In the genomic region with DNA sequence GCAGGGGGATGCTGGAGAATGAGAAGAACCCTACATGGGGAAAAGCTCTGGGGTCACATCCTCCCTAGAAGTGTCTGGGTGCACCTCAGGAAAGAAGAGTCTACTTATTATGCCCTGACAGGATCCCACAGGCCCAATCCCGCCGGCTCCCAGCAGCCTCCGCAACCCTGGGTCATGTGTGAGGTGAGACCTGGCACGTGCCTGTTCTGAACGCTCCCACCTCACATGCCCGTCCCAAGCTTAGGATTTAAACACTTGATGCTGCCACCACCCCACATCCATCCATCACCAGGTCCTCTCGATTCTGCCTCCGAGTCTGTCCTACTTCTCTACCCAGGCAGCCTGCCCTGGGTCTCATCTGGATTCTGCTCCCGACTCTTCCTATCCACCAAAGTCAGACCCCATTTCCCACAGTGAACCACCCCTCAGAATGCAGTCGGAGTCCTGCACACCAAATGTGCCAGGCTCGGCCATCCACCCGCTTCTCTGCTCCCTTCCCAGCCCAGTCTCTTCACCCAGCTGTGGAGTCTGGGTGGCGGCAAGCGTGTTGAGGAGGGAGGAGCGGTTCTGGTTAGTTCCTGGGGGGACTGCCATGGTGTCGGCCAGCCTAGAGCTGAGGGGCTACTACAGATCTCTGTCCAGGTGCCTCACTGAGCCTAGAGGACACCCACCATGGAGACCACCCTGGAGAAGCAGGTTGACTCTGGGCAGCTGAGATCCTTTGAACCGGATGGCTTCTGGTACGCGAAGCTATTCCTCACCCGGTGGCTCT, we compare ENCODE assay signal across 10 cellular contexts. TPM values are rescaled to one million over a fixed set of nuclear protein-coding genes. Genes with fewer than 3 reads are reported as not detected.
A peak's percentile ranks its signal among the peaks of the same experiment; 100 is the strongest.
DNase-seq lines count a peak whose midpoint lies in the region; ATAC-seq, FAIRE-seq and TF ChIP-seq lines count a peak whose summit lies in the region.
"Had no signal": no experiment of that assay in that cellular context is flagged by ENCODE, and none has a peak within 500 bp of the region (broad histone marks: within the 10 kb centered on the region; RNA-seq: fewer than 3 reads in every experiment).

No MANE protein-coding gene starts in this region.

- H3K4me2 ChIP-seq in HepG2 (ENCODE audit: low read depth, low read length), result no peak overlapping the region

- H3K79me2 ChIP-seq in HepG2 (ENCODE audit: insufficient read depth, low read length), result peaks cover 81% of the 10 kb centered on the region

- H3K27me3 ChIP-seq in HepG2 (ENCODE audit: control insufficient read depth in 1 of 2, insufficient read depth in 2 of 2, low read length in 2 of 2), result no peaks in the 10 kb centered on the region
- H3K27me3 ChIP-seq in stomach, result no peaks in the 10 kb centered on the region
- H3K27me3 ChIP-seq: right lobe of liver had no signal

- H3K9me3 ChIP-seq in HepG2 (ENCODE audit: low read length), result no peaks in the 10 kb centered on the region
- no peaks in the 10 kb centered on the region for H3K9me3 ChIP-seq in stomach
- H3K9me3 ChIP-seq: right lobe of liver had no signal

- no TSS peak for BruUV-seq in HepG2 (replicated peaks; lab: Mats Ljungman, UMichigan)

- TF ChIP-seq RAD21 in HepG2 (CRISPR knock-in tag; IDR thresholded peaks at IDR 0.05), result no peak

- H3K36me3 ChIP-seq in HepG2 (replicated peaks in 1 of 2; ENCODE audit: control insufficient read depth in 1 of 2, insufficient read depth in 2 of 2, low read length in 2 of 2) (peaks cover 75 to 100% of the 10 kb centered on the region in 2 experiments), stomach (peaks cover 6 to 27% (median 10%) of the 10 kb centered on the region in 4 donors)
- H3K36me3 ChIP-seq: right lobe of liver had no signal

- H3K27ac Mint-ChIP-seq in activated CD4-positive, alpha-beta T cell treated with anti-CD3 and anti-CD28 coated beads, Interleukin-2, amount 10 ng/mL, durations not matched to agents 7 days and 5 days, result peak overlapping the region; percentile 99
- peak overlapping the region; percentile 89 for H3K27ac Mint-ChIP-seq in activated T-helper 17 cell treated with anti-CD3 and anti-CD28 coated beads, Interleukin-2, amount 50 U/mL, for 72 hours

- H3K9me3 Mint-ChIP-seq in activated CD4-positive, alpha-beta T cell treated with anti-CD3 and anti-CD28 coated beads, Interleukin-2, amount 10 ng/mL, durations not matched to agents 7 days and 5 days, result no peaks in the 10 kb centered on the region
- H3K9me3 Mint-ChIP-seq in activated T-helper 17 cell treated with anti-CD3 and anti-CD28 coated beads, Interleukin-2, amount 50 U/mL, for 72 hours, result no peaks in the 10 kb centered on the region

- WGBS in HepG2 (ENCODE audit: low lambda C conversion rate), result 93% methylated on average over 18 of the region's 20 CpGs
- WGBS in stomach, 5 donors, result 87 to 97% (median 94%) methylated on average over 19 to 20 of the region's 20 CpGs

- no peak for DNase-seq in activated CD4-positive, alpha-beta T cell treated with anti-CD3 and anti-CD28 coated beads, Interleukin-2, amount 10 ng/mL, durations not matched to agents 7 days and 5 days
- no peak for DNase-seq in activated CD4-positive, alpha-beta T cell treated with anti-CD3 and anti-CD28 coated beads, Interleukin-2, amount 50 U/mL, for 4 hours
- DNase-seq in HepG2 (ENCODE audit: low spot score) (no peak), stomach (no peak), CD1c-positive myeloid dendritic cell (ENCODE audit: extremely low spot score) (no peak), NCI-H1436 treated with DMSO at 0.1 percent for 48 hours (lab: John Stamatoyannopoulos, UW) (no peak), NCI-H1417 treated with DMSO at 0.1 percent for 48 hours (lab: John Stamatoyannopoulos, UW) (no peak)

- H4K20me1 ChIP-seq in HepG2 (ENCODE audit: insufficient read depth, low read length), result peaks cover 99% of the 10 kb centered on the region

- TF ChIP-seq CTCF in HepG2 (CRISPR knock-in tag; IDR thresholded peaks at IDR 0.05) (no peak), stomach (IDR thresholded peaks at IDR 0.05) (no peak)

- H2AFZ ChIP-seq in HepG2 (ENCODE audit: low read length), result no peak overlapping the region

- H3K4me1 Mint-ChIP-seq in activated CD4-positive, alpha-beta T cell treated with anti-CD3 and anti-CD28 coated beads, Interleukin-2, amount 10 ng/mL, durations not matched to agents 7 days and 5 days, result peaks cover 96% of the 10 kb centered on the region
- H3K4me1 Mint-ChIP-seq in activated T-helper 17 cell treated with anti-CD3 and anti-CD28 coated beads, Interleukin-2, amount 50 U/mL, for 72 hours, result peaks cover 65% of the 10 kb centered on the region

- CTCF ChIA-PET in activated CD4-positive, alpha-beta T cell treated with anti-CD3 and anti-CD28 coated beads, Interleukin-2, amount 10 ng/mL, durations not matched to agents 7 days and 5 days (lab: Charles Lee), result interaction anchor here (0.6 to 5.2 kb wide), 8 partner anchors 11 to 147 kb away, joined by 3 to 30 read pairs (median 4); no protein-coding TSS in a partner anchor
- CTCF ChIA-PET in HepG2 (lab: Yijun Ruan, JAX; ENCODE audit: low intra/inter-chr PET ratio, low total read pairs), result no interaction called here

- H3K4me1 ChIP-seq in HepG2 (ENCODE audit: insufficient read depth, low read length), result peaks cover 86% of the 10 kb centered on the region
- H3K4me1 ChIP-seq in stomach, result peaks cover 63 to 94% (median 83%) of the 10 kb centered on the region in 4 donors

- no peak for FAIRE-seq in HepG2 (lab: Jason Lieb, UNC)
- FAIRE-seq: endometrium had no signal

- peak in 1 of 2 experiments; percentile 24; a peak in 2 of 4 replicates for TF ChIP-seq POLR2A in HepG2 (IDR thresholded peaks at IDR 0.05; ENCODE audit: insufficient read depth in 1 of 2, low read depth in 2 of 2, low read length in 2 of 2)
- no peak for TF ChIP-seq POLR2A in stomach (IDR thresholded peaks at IDR 0.05)

- H3K36me3 Mint-ChIP-seq in activated CD4-positive, alpha-beta T cell treated with anti-CD3 and anti-CD28 coated beads, Interleukin-2, amount 10 ng/mL, durations not matched to agents 7 days and 5 days (ENCODE audit: low read depth), result peaks cover 79% of the 10 kb centered on the region
- peaks cover 100% of the 10 kb centered on the region for H3K36me3 Mint-ChIP-seq in activated T-helper 17 cell treated with anti-CD3 and anti-CD28 coated beads, Interleukin-2, amount 50 U/mL, for 72 hours (ENCODE audit: low read depth)

- H3K4me3 ChIP-seq in HepG2 (replicated peaks in 1 of 3; ENCODE audit: insufficient read depth in 1 of 3, low read depth in 2 of 3, low read length in 3 of 3), result no peak overlapping the region
- no peak overlapping the region for H3K4me3 ChIP-seq in stomach
- H3K4me3 ChIP-seq: right lobe of liver had no signal

- H3K27me3 Mint-ChIP-seq in activated CD4-positive, alpha-beta T cell treated with anti-CD3 and anti-CD28 coated beads, Interleukin-2, amount 10 ng/mL, durations not matched to agents 7 days and 5 days, result no peaks in the 10 kb centered on the region
- H3K27me3 Mint-ChIP-seq in activated T-helper 17 cell treated with anti-CD3 and anti-CD28 coated beads, Interleukin-2, amount 50 U/mL, for 72 hours, result no peaks in the 10 kb centered on the region

- peak overlapping the region; percentile 28 for H3K4me3 Mint-ChIP-seq in activated CD4-positive, alpha-beta T cell treated with anti-CD3 and anti-CD28 coated beads, Interleukin-2, amount 10 ng/mL, durations not matched to agents 7 days and 5 days
- peak overlapping the region; percentile 69 for H3K4me3 Mint-ChIP-seq in activated T-helper 17 cell treated with anti-CD3 and anti-CD28 coated beads, Interleukin-2, amount 50 U/mL, for 72 hours

- H3K9ac ChIP-seq in HepG2 (ENCODE audit: insufficient read depth, low read depth, low read length), result no peak overlapping the region

- in situ Hi-C loops in HepG2 (cut with HindIII; ENCODE audit: extremely low pct_ligation_motif_present, low pct_unique_long_range_greater_than_20kb), result no loop called here

- POLR2A ChIA-PET in activated CD4-positive, alpha-beta T cell treated with anti-CD3 and anti-CD28 coated beads, Interleukin-2, amount 10 ng/mL, durations not matched to agents 7 days and 5 days (lab: Charles Lee), result no interaction called here
- POLR2A ChIA-PET in HepG2 (lab: Yijun Ruan, JAX), result no interaction called here

- intact Hi-C loops in HepG2 (cut with micrococcal nuclease; ENCODE audit: unreplicated experiment), result no loop called here
- intact Hi-C loops in stomach (cut with DNase I; ENCODE audit: low total_unique reads), result loop anchor here (10.0 kb wide), 1 partner anchor 130 kb away; no protein-coding TSS in a partner anchor

- ATAC-seq in activated T-helper 17 cell treated with anti-CD3 and anti-CD28 coated beads, Interleukin-2, amount 50 U/mL, for 72 hours (replicated peaks), result no peak
- no peak for ATAC-seq in HepG2
- ATAC-seq: right lobe of liver had no signal

- H3K27ac ChIP-seq in HepG2 (ENCODE audit: extremely low read length, insufficient read depth, low read length) (no peak overlapping the region), stomach (peak overlapping the region in 3 of 5 donors; percentile 24 to 86 (median 38))
- H3K27ac ChIP-seq: right lobe of liver had no signal

- TF ChIP-seq EP300 in HepG2 (IDR thresholded peaks at IDR 0.05; ENCODE audit: low read depth in 2 of 2, low read length in 2 of 2) (no peak), HepG2 (CRISPR knock-in tag; IDR thresholded peaks at IDR 0.05; ENCODE audit: borderline replicate concordance) (no peak), stomach (IDR thresholded peaks at IDR 0.05) (no peak)

RNA-seq across cellular contexts. Expression of gene SLC2A1, which starts 23.9 kb away (rescaled TPM):
- total RNA-seq in activated CD4-positive, alpha-beta T cell treated with anti-CD3 and anti-CD28 coated beads, Interleukin-2, amount 10 ng/mL, durations not matched to agents 7 days and 5 days, result 100 to 1,000 TPM in 1 of 2 experiments, 10 to 100 TPM in 1; 98.0 to 109 TPM
- total RNA-seq in activated T-helper 17 cell treated with anti-CD3 and anti-CD28 coated beads, Interleukin-2, amount 50 U/mL, for 72 hours, result 100 to 1,000 TPM; 217 to 280 TPM
- total RNA-seq in HepG2 (2016; rRNA removed; fragmentation: Illumina TruSeq; extraction: Trizol) (54.3 and 125 TPM in 2 replicates), stomach (10 to 100 TPM in 3 of 5 donors, 1 to 10 TPM in 2; 1.2 to 32.5 (median 28.1) TPM)
- 17.1 and 18.0 TPM in 2 replicates for total RNA-seq in HepG2 (2016; cell fraction: cytosol; rRNA removed; fragmentation: Illumina TruSeq; extraction: Trizol; ENCODE audit: low read depth)
- 44.3 and 121 TPM in 2 replicates for total RNA-seq in HepG2 (2016; cell fraction: insoluble cytoplasmic fraction; rRNA removed; fragmentation: Illumina TruSeq; extraction: Trizol)
- total RNA-seq in HepG2 (2016; cell fraction: membrane; rRNA removed; fragmentation: Illumina TruSeq; extraction: Trizol), result 38.1 and 44.0 TPM in 2 replicates
- total RNA-seq in HepG2 (2016; cell fraction: nucleus; rRNA removed; fragmentation: Illumina TruSeq; extraction: Trizol), result 146 and 160 TPM in 2 replicates
- polyA plus RNA-seq in HepG2 (2011; rRNA removed) (315 and 423 TPM in 2 replicates), stomach (10 to 100 TPM in 1 of 3 donors, 1 to 10 TPM in 2; 4.3 to 39.8 (median 8.4) TPM)
- 201 and 410 TPM in 2 replicates for polyA plus RNA-seq in HepG2 (2011; cell fraction: cytosol; rRNA removed)
- 305 and 663 TPM in 2 replicates for polyA plus RNA-seq in HepG2 (2011; cell fraction: nucleus; rRNA removed)
- polyA plus RNA-seq in HepG2 (2012), result 253 and 372 TPM in 2 replicates
- polyA plus RNA-seq in HepG2 (2016; cell fraction: cytosol; fragmentation: Illumina TruSeq; extraction: Trizol; ENCODE audit: low read depth), result 10.8 and 11.3 TPM in 2 replicates
- 47.5 and 58.0 TPM in 2 replicates for polyA plus RNA-seq in HepG2 (2016; cell fraction: insoluble cytoplasmic fraction; fragmentation: Illumina TruSeq; extraction: Trizol; ENCODE audit: low read depth)
- 20.7 and 24.0 TPM in 2 replicates for polyA plus RNA-seq in HepG2 (2016; cell fraction: membrane; fragmentation: Illumina TruSeq; extraction: Trizol; ENCODE audit: low read depth)
- 232 and 245 TPM in 2 replicates for polyA plus RNA-seq in HepG2 (2016; cell fraction: nucleus; fragmentation: Illumina TruSeq; extraction: Trizol; ENCODE audit: insufficient read depth, low read depth)
- polyA minus RNA-seq in HepG2 (2011; rRNA and poly(A)+ RNA removed; ENCODE audit: low replicate concordance), result 61.9 and 1,182 TPM in 2 replicates
- 204 and 374 TPM in 2 replicates for polyA minus RNA-seq in HepG2 (2011; cell fraction: cytosol; rRNA and poly(A)+ RNA removed)
- 146 and 207 TPM in 2 replicates for polyA minus RNA-seq in HepG2 (2011; cell fraction: nucleus; rRNA and poly(A)+ RNA removed)
